ENCODE assay signal across 21 cellular contexts in genomic region chr7:127920787-127921438, GRCh38.
DNase-seq lines count a peak whose midpoint lies in the region; ATAC-seq and TF ChIP-seq lines count a peak whose summit lies in the region.
"Had no signal": no experiment of that assay in that cellular context is flagged by ENCODE, and none has a peak within 500 bp of the region (broad histone marks: within the 10 kb centered on the region; RNA-seq: fewer than 3 reads in every experiment).

No MANE protein-coding gene starts in this region.

- H2AFZ ChIP-seq in Karpas-422 (ENCODE audit: low read length) = no peak overlapping the region

- no peaks in the 10 kb centered on the region for H3K9me3 ChIP-seq in Karpas-422 (ENCODE audit: low read length)
- H3K9me3 ChIP-seq: mucosa of descending colon, stomach had no signal

- no peaks in the 10 kb centered on the region for H3K27me3 ChIP-seq in Karpas-422 (ENCODE audit: low read length)
- H3K27me3 ChIP-seq: stomach had no signal

- peak overlapping the region; percentile 28 for H3K27ac Mint-ChIP-seq in activated T-cell treated with anti-CD3 and anti-CD28 coated beads, Interleukin-2, amount 50 U/mL, for 24 hours
- H3K27ac Mint-ChIP-seq: brain had no signal

- H3K36me3 Mint-ChIP-seq in activated T-cell treated with anti-CD3 and anti-CD28 coated beads, Interleukin-2, amount 50 U/mL, for 24 hours (ENCODE audit: low read depth) = peaks cover 26% of the 10 kb centered on the region
- H3K36me3 Mint-ChIP-seq in activated T-cell treated with anti-CD3 and anti-CD28 coated beads, Interleukin-2, amount 50 U/mL, for 4 hours (ENCODE audit: insufficient read depth) = peaks cover 6% of the 10 kb centered on the region
- H3K36me3 Mint-ChIP-seq: brain had no signal

- no peak for DNase-seq in activated T-cell treated with anti-CD3 and anti-CD28 coated beads, Interleukin-2, amount 50 U/mL, for 24 hours
- DNase-seq in activated T-cell treated with anti-CD3 and anti-CD28 coated beads, Interleukin-2, amount 50 U/mL, for 4 hours = no peak
- no peak for DNase-seq in Karpas-422
- DNase-seq in choroid plexus epithelial cell (ENCODE audit: low read depth) = peak; percentile 82
- DNase-seq in renal cortical epithelial cell (ENCODE audit: low read depth) = peak; percentile 65
- no peak for DNase-seq in COLO668 (lab: John Stamatoyannopoulos, UW; ENCODE audit: unreplicated experiment)
- DNase-seq: activated CD4-positive, alpha-beta T cell treated with anti-CD3 and anti-CD28 coated beads, Interleukin-2, amount 10 ng/mL, durations not matched to agents 24 days and 14 days; effector CD4-positive, alpha-beta T cell; islet precursor cell; KG1; mucosa of descending colon; NCI-H187; NCI-H526 treated with DMSO at 0.1 percent for 48 hours; occipital lobe; small intestine; stomach; T-helper 2 cell had no signal

- no peaks in the 10 kb centered on the region for H3K9me3 Mint-ChIP-seq in activated T-cell treated with anti-CD3 and anti-CD28 coated beads, Interleukin-2, amount 50 U/mL, for 24 hours
- no peaks in the 10 kb centered on the region for H3K9me3 Mint-ChIP-seq in activated T-cell treated with anti-CD3 and anti-CD28 coated beads, Interleukin-2, amount 50 U/mL, for 4 hours
- H3K9me3 Mint-ChIP-seq: activated CD4-positive, alpha-beta T cell treated with anti-CD3 and anti-CD28 coated beads, Interleukin-2, amount 10 ng/mL, durations not matched to agents 24 days and 14 days; activated T-helper 2 cell treated with anti-CD3 and anti-CD28 coated beads, Interferon-gamma antibody, Interleukin-2, Interleukin-4, amounts not matched to agents 10 μg/mL and 5 μg/mL and 100 μg/mL, durations not matched to agents 14 hours and 24 hours and 36 hours; brain had no signal

- no peak overlapping the region for H3K4me3 Mint-ChIP-seq in activated T-cell treated with anti-CD3 and anti-CD28 coated beads, Interleukin-2, amount 50 U/mL, for 24 hours
- H3K4me3 Mint-ChIP-seq in activated T-cell treated with anti-CD3 and anti-CD28 coated beads, Interleukin-2, amount 50 U/mL, for 4 hours = no peak overlapping the region
- H3K4me3 Mint-ChIP-seq: activated CD4-positive, alpha-beta T cell treated with anti-CD3 and anti-CD28 coated beads, Interleukin-2, amount 10 ng/mL, durations not matched to agents 24 days and 14 days; brain had no signal

- H3K4me2 ChIP-seq in Karpas-422 (ENCODE audit: low read depth, low read length, poor library complexity, severe bottlenecking) = no peak overlapping the region

- no peak for ATAC-seq in activated T-cell treated with anti-CD3 and anti-CD28 coated beads, Interleukin-2, amount 50 U/mL, for 4 hours
- ATAC-seq in HG02870 (IDR thresholded peaks at IDR 0.05; ENCODE audit: unreplicated experiment) = no peak
- no peak for ATAC-seq in HG03521 (IDR thresholded peaks at IDR 0.05; ENCODE audit: unreplicated experiment)

- H3K9ac ChIP-seq in Karpas-422 (ENCODE audit: low read length) = no peak overlapping the region

- H3K36me3 ChIP-seq in Karpas-422 (ENCODE audit: insufficient read depth, low read length) = 0 out of 2 replicates have a peak, but pooled peaks cover 4% of the 10 kb centered on the region
- H3K36me3 ChIP-seq: stomach had no signal

- H4K20me1 ChIP-seq in Karpas-422 (ENCODE audit: insufficient read depth, low read depth, low read length) = no peaks in the 10 kb centered on the region

- H3K4me1 ChIP-seq in Karpas-422 (ENCODE audit: low read length) = peaks cover 72% of the 10 kb centered on the region

- no peaks in the 10 kb centered on the region for H3K9me2 ChIP-seq in Karpas-422 (replicated peaks; ENCODE audit: insufficient read depth, low read length)

- no peaks in the 10 kb centered on the region for H3K27me3 Mint-ChIP-seq in activated T-cell treated with anti-CD3 and anti-CD28 coated beads, Interleukin-2, amount 50 U/mL, for 24 hours
- no peaks in the 10 kb centered on the region for H3K27me3 Mint-ChIP-seq in activated T-cell treated with anti-CD3 and anti-CD28 coated beads, Interleukin-2, amount 50 U/mL, for 4 hours (ENCODE audit: low read depth)
- H3K27me3 Mint-ChIP-seq: activated CD4-positive, alpha-beta T cell treated with anti-CD3 and anti-CD28 coated beads, Interleukin-2, amount 10 ng/mL, durations not matched to agents 24 days and 14 days; brain had no signal

- H3K27ac ChIP-seq in Karpas-422 (ENCODE audit: low read length) = peak overlapping the region; percentile 38
- H3K27ac ChIP-seq: stomach had no signal

- H3K4me3 ChIP-seq in Karpas-422 (ENCODE audit: low read length) (no peak overlapping the region), choroid plexus epithelial cell (ENCODE audit: low read depth, low read length) (no peak overlapping the region)
- H3K4me3 ChIP-seq: mucosa of descending colon, stomach had no signal

- H3K4me1 Mint-ChIP-seq in activated T-cell treated with anti-CD3 and anti-CD28 coated beads, Interleukin-2, amount 50 U/mL, for 24 hours (ENCODE audit: low read depth) = peaks cover 46% of the 10 kb centered on the region
- peaks cover 13% of the 10 kb centered on the region for H3K4me1 Mint-ChIP-seq in activated T-cell treated with anti-CD3 and anti-CD28 coated beads, Interleukin-2, amount 50 U/mL, for 4 hours (ENCODE audit: low read depth)

- H3K79me2 ChIP-seq in Karpas-422 (ENCODE audit: low read length) = peaks cover 95% of the 10 kb centered on the region

- TF ChIP-seq CTCF in choroid plexus epithelial cell (conservative IDR thresholded peaks at IDR 0.05; ENCODE audit: low read depth, low read length) = no peak

Comparison
In these comparisons a context has a peak if more than half of its experiments do, and no peak if none do; other contexts are left out.
1. DNase-seq: peak in choroid plexus epithelial cell (single experiment) and renal cortical epithelial cell (single experiment); none in activated T-cell treated with anti-CD3 and anti-CD28 coated beads, Interleukin-2, amount 50 U/mL, for 24 hours (single experiment), activated T-cell treated with anti-CD3 and anti-CD28 coated beads, Interleukin-2, amount 50 U/mL, for 4 hours (single experiment), Karpas-422 (single experiment) and COLO668 (single experiment).